In genomic region chr3:43769471-43770425, GRCh38 we compare ENCODE assay signal across 1 cellular context.
A peak's percentile ranks its signal among the peaks of the same experiment; 100 is the strongest.
TF ChIP-seq lines count a peak whose summit lies in the region.

No MANE protein-coding gene starts in this region.

TF ChIP-seq in K562, 482 proteins besides CTCF, POLR2A, EP300 and RAD21 (continued from another document and continues in another):
- TF ChIP-seq HDAC1 (IDR thresholded peaks at IDR 0.05): peak in 1 of 2 experiments; percentile 62; a peak in 2 of 4 replicates
- TF ChIP-seq, protein P1, sequence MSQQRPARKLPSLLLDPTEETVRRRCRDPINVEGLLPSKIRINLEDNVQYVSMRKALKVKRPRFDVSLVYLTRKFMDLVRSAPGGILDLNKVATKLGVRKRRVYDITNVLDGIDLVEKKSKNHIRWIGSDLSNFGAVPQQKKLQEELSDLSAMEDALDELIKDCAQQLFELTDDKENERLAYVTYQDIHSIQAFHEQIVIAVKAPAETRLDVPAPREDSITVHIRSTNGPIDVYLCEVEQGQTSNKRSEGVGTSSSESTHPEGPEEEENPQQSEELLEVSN (IDR thresholded peaks at IDR 0.05; ENCODE audit: borderline replicate concordance in 1 of 2, extremely low read depth in 1 of 2, insufficient read depth in 1 of 2, insufficient read length in 1 of 2, low read depth in 1 of 2, low read length in 1 of 2, poor library complexity in 1 of 2, severe bottlenecking in 1 of 2): peak in 1 of 2 experiments; percentile 16
- 0 out of 2 replicates have a peak, but pooled peaks have one; percentile 62 for TF ChIP-seq ZNF695 (CRISPR knock-in tag; IDR thresholded peaks at IDR 0.05)
- no peak for TF ChIP-seq NCOA4 (IDR thresholded peaks at IDR 0.05; ENCODE audit: partially characterized antibody)
- peak; percentile 70 for TF ChIP-seq MYC (IDR thresholded peaks at IDR 0.05; ENCODE audit: low read depth, low read length)
- TF ChIP-seq MYC (CRISPR knock-in tag; IDR thresholded peaks at IDR 0.05; ENCODE audit: borderline replicate concordance, low read depth): no peak
- no peak for TF ChIP-seq BRF1 (IDR thresholded peaks at IDR 0.05; ENCODE audit: borderline replicate concordance, extremely low read depth, insufficient read length)
- TF ChIP-seq, protein P2, sequence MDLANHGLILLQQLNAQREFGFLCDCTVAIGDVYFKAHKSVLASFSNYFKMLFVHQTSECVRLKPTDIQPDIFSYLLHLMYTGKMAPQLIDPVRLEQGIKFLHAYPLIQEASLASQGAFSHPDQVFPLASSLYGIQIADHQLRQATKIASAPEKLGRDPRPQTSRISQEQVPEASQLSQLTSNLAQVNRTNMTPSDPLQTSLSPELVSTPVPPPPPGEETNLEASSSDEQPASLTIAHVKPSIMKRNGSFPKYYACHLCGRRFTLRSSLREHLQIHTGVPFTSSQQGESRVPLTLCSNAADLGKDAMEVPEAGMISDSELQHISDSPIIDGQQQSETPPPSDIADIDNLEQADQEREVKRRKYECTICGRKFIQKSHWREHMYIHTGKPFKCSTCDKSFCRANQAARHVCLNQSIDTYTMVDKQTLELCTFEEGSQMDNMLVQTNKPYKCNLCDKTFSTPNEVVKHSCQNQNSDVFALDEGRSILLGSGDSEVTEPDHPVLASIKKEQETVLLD (IDR thresholded peaks at IDR 0.05): peak; percentile 35; the same call in 1 of the 2 replicates
- no peak for TF ChIP-seq FOSL1 (tag; conservative IDR thresholded peaks at IDR 0.05)
- no peak for TF ChIP-seq ILF3 (IDR thresholded peaks at IDR 0.05; ENCODE audit: borderline replicate concordance)
- peak; percentile 63 to 65; a peak in 3 of 4 replicates for TF ChIP-seq FOXK2 (conservative IDR thresholded peaks at IDR 0.05 in 1 of 2, IDR thresholded peaks at IDR 0.05 in 1 of 2; ENCODE audit: low read depth in 2 of 2)
- no peak for TF ChIP-seq MCM3 (IDR thresholded peaks at IDR 0.05)
- TF ChIP-seq TCFL5 (CRISPR knock-in tag; conservative IDR thresholded peaks at IDR 0.05): no peak
- 0 out of 2 replicates have a peak, but pooled peaks have one; percentile 24 for TF ChIP-seq NFATC3 (IDR thresholded peaks at IDR 0.05)
- TF ChIP-seq ZNF408 (CRISPR knock-in tag; IDR thresholded peaks at IDR 0.05; ENCODE audit: low read depth): no peak
- TF ChIP-seq HLTF (IDR thresholded peaks at IDR 0.05): no peak
- TF ChIP-seq CC2D1A (IDR thresholded peaks at IDR 0.05): peak; percentile 79; the same call in 1 of the 2 replicates
- no peak; a peak in 1 of 4 replicates for TF ChIP-seq NONO (IDR thresholded peaks at IDR 0.05; ENCODE audit: low read depth in 2 of 2, low read length in 1 of 2)
- no peak for TF ChIP-seq ZNF274 (IDR thresholded peaks at IDR 0.05; ENCODE audit: borderline replicate concordance, low read depth, low read length)
- peak; percentile 50; the same call in 1 of the 2 replicates for TF ChIP-seq KLF16 (IDR thresholded peaks at IDR 0.05)
- no peak for TF ChIP-seq MTF1 (CRISPR knock-in tag; IDR thresholded peaks at IDR 0.05; ENCODE audit: borderline replicate concordance)
- TF ChIP-seq, protein P3, sequence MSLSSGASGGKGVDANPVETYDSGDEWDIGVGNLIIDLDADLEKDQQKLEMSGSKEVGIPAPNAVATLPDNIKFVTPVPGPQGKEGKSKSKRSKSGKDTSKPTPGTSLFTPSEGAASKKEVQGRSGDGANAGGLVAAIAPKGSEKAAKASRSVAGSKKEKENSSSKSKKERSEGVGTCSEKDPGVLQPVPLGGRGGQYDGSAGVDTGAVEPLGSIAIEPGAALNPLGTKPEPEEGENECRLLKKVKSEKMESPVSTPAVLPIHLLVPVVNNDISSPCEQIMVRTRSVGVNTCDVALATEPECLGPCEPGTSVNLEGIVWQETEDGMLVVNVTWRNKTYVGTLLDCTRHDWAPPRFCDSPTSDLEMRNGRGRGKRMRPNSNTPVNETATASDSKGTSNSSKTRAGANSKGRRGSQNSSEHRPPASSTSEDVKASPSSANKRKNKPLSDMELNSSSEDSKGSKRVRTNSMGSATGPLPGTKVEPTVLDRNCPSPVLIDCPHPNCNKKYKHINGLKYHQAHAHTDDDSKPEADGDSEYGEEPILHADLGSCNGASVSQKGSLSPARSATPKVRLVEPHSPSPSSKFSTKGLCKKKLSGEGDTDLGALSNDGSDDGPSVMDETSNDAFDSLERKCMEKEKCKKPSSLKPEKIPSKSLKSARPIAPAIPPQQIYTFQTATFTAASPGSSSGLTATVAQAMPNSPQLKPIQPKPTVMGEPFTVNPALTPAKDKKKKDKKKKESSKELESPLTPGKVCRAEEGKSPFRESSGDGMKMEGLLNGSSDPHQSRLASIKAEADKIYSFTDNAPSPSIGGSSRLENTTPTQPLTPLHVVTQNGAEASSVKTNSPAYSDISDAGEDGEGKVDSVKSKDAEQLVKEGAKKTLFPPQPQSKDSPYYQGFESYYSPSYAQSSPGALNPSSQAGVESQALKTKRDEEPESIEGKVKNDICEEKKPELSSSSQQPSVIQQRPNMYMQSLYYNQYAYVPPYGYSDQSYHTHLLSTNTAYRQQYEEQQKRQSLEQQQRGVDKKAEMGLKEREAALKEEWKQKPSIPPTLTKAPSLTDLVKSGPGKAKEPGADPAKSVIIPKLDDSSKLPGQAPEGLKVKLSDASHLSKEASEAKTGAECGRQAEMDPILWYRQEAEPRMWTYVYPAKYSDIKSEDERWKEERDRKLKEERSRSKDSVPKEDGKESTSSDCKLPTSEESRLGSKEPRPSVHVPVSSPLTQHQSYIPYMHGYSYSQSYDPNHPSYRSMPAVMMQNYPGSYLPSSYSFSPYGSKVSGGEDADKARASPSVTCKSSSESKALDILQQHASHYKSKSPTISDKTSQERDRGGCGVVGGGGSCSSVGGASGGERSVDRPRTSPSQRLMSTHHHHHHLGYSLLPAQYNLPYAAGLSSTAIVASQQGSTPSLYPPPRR (CRISPR knock-in tag; IDR thresholded peaks at IDR 0.05; ENCODE audit: borderline replicate concordance): peak; percentile 86; the same call in 1 of the 2 replicates
- 0 out of 2 replicates have a peak, but pooled peaks have one; percentile 45 for TF ChIP-seq ZNF134 (CRISPR knock-in tag; conservative IDR thresholded peaks at IDR 0.05)
- TF ChIP-seq RERE (CRISPR knock-in tag; IDR thresholded peaks at IDR 0.05; ENCODE audit: borderline replicate concordance): no peak
- TF ChIP-seq SPI1 (IDR thresholded peaks at IDR 0.05; ENCODE audit: borderline replicate concordance, low read depth, low read length): peak; percentile 76; the same call in 1 of the 2 replicates
- TF ChIP-seq GTF2F1 (IDR thresholded peaks at IDR 0.05; ENCODE audit: low read depth, low read length): no peak
- no peak for TF ChIP-seq KAT2B (IDR thresholded peaks at IDR 0.05; ENCODE audit: low read depth, low read length)
- TF ChIP-seq MAX (CRISPR knock-in tag; IDR thresholded peaks at IDR 0.05): no peak
- no peak for TF ChIP-seq USF2 (CRISPR knock-in tag; IDR thresholded peaks at IDR 0.05)
- TF ChIP-seq, protein P4, sequence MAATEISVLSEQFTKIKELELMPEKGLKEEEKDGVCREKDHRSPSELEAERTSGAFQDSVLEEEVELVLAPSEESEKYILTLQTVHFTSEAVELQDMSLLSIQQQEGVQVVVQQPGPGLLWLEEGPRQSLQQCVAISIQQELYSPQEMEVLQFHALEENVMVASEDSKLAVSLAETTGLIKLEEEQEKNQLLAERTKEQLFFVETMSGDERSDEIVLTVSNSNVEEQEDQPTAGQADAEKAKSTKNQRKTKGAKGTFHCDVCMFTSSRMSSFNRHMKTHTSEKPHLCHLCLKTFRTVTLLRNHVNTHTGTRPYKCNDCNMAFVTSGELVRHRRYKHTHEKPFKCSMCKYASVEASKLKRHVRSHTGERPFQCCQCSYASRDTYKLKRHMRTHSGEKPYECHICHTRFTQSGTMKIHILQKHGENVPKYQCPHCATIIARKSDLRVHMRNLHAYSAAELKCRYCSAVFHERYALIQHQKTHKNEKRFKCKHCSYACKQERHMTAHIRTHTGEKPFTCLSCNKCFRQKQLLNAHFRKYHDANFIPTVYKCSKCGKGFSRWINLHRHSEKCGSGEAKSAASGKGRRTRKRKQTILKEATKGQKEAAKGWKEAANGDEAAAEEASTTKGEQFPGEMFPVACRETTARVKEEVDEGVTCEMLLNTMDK (IDR thresholded peaks at IDR 0.05; ENCODE audit: borderline replicate concordance, insufficient read depth, low read depth, low read length, poor library complexity, severe bottlenecking): peak; percentile 57
- TF ChIP-seq ZC3H4 (CRISPR knock-in tag; IDR thresholded peaks at IDR 0.05; ENCODE audit: borderline replicate concordance): peak; percentile 97; the same call in 1 of the 2 replicates
- no peak for TF ChIP-seq CBX8 (IDR thresholded peaks at IDR 0.05; ENCODE audit: borderline replicate concordance, extremely low read depth, low read depth, low read length, poor library complexity, severe bottlenecking)
- no peak for TF ChIP-seq ZNF717 (CRISPR knock-in tag; IDR thresholded peaks at IDR 0.05)
- no peak for TF ChIP-seq PTRF (tag; IDR thresholded peaks at IDR 0.05)
- TF ChIP-seq PTBP1 (IDR thresholded peaks at IDR 0.05; ENCODE audit: low read depth, low read length): no peak
- peak; percentile 94 for TF ChIP-seq RB1 (IDR thresholded peaks at IDR 0.05; ENCODE audit: low read depth)
- no peak for TF ChIP-seq FOXA3 (CRISPR knock-in tag; conservative IDR thresholded peaks at IDR 0.05 in 1 of 2, IDR thresholded peaks at IDR 0.05 in 1 of 2)
- no peak; the same call in 1 of the 2 replicates for TF ChIP-seq ZBTB7A (IDR thresholded peaks at IDR 0.05; ENCODE audit: borderline replicate concordance, control insufficient read depth, low read depth, low read length)
- TF ChIP-seq ZBTB8A (IDR thresholded peaks at IDR 0.05; ENCODE audit: partially characterized antibody): no peak
- TF ChIP-seq NFE2 (IDR thresholded peaks at IDR 0.05; ENCODE audit: low read depth): 0 out of 2 replicates have a peak, but pooled peaks have one; percentile 30
- peak; percentile 100 for TF ChIP-seq NFIC (IDR thresholded peaks at IDR 0.05)
- TF ChIP-seq TEAD4 (IDR thresholded peaks at IDR 0.05; ENCODE audit: low read length): peak; percentile 36; the same call in 1 of the 2 replicates
- TF ChIP-seq TEAD4 (CRISPR knock-in tag; IDR thresholded peaks at IDR 0.05; ENCODE audit: borderline replicate concordance): no peak
- TF ChIP-seq, protein P5, sequence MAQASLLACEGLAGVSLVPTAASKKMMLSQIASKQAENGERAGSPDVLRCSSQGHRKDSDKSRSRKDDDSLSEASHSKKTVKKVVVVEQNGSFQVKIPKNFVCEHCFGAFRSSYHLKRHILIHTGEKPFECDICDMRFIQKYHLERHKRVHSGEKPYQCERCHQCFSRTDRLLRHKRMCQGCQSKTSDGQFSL (CRISPR knock-in tag; IDR thresholded peaks at IDR 0.05): no peak
- TF ChIP-seq, protein P5 (tag; IDR thresholded peaks at IDR 0.05): peak in 1 of 2 experiments; percentile 68; a peak in 1 of 4 replicates
- no peak; the same call in 1 of the 2 replicates for TF ChIP-seq SIN3B (IDR thresholded peaks at IDR 0.05; ENCODE audit: low read depth)
- no peak for TF ChIP-seq DDX20 (tag; IDR thresholded peaks at IDR 0.05; ENCODE audit: low read depth)
